14 cellular contexts compared by ENCODE assay signal in the genomic region with DNA sequence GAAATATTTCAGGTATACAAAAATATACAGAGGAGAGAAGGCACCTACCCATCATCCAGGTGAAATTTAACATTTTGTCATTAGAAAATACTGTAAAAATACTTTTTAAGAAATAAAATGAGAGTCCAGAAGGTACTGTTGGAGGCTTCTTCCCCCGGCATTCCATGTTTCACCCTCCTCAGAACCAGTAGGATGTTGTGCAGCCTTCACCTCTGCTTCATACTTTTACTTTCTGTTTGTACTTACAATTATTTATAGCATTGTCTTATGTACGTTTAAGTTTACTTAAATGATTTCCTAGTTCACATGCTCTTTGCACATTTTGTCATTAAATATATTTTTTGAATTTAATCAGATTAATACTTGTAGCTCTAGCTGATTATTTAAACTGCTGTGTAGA. TPM values are rescaled to one million over a fixed set of nuclear protein-coding genes. Genes with fewer than 3 reads are reported as not detected.
DNase-seq lines count a peak whose midpoint lies in the region; ATAC-seq and TF ChIP-seq lines count a peak whose summit lies in the region.
"Had no signal": no experiment of that assay in that cellular context is flagged by ENCODE, and none has a peak within 500 bp of the region (broad histone marks: within the 10 kb centered on the region; RNA-seq: fewer than 3 reads in every experiment).

No MANE protein-coding gene starts in this region.

- no peak for TF ChIP-seq POLR2A in upper lobe of left lung (IDR thresholded peaks at IDR 0.05)

- no peak overlapping the region for H3K9ac ChIP-seq in neural progenitor cell

- H3K27me3 Mint-ChIP-seq in T-helper 1 cell treated with Interleukin-12 subunit alpha and Interleukin-12 subunit beta and Interleukin-4 antibody, amounts not matched to agents 30 μg/mL and 1 μg/mL, for 36 hours (ENCODE audit: low read depth): peaks cover 23% of the 10 kb centered on the region
- no peaks in the 10 kb centered on the region for H3K27me3 Mint-ChIP-seq in central memory CD8-positive, alpha-beta T cell
- no peaks in the 10 kb centered on the region for H3K27me3 Mint-ChIP-seq in neural progenitor cell (ENCODE audit: insufficient read depth, low read depth)

- peaks cover 21% of the 10 kb centered on the region for H3K36me3 Mint-ChIP-seq in T-helper 1 cell treated with Interleukin-12 subunit alpha and Interleukin-12 subunit beta and Interleukin-4 antibody, amounts not matched to agents 30 μg/mL and 1 μg/mL, for 36 hours (ENCODE audit: low read depth)
- H3K36me3 Mint-ChIP-seq in central memory CD8-positive, alpha-beta T cell (ENCODE audit: insufficient read depth): no peaks in the 10 kb centered on the region
- H3K36me3 Mint-ChIP-seq in neural progenitor cell: no peaks in the 10 kb centered on the region

- H4K20me1 ChIP-seq in osteoblast (ENCODE audit: insufficient read depth, low read length) (peaks cover 4% of the 10 kb centered on the region), neural progenitor cell (ENCODE audit: low read depth) (no peaks in the 10 kb centered on the region)

- H3K27ac ChIP-seq in osteoblast (ENCODE audit: low read depth, low read length) (peak overlapping the region; percentile 3), upper lobe of left lung (no peak overlapping the region), neural progenitor cell (no peak overlapping the region)
- H3K27ac ChIP-seq: 22Rv1, VCaP had no signal

- no peak overlapping the region for H3K27ac Mint-ChIP-seq in T-helper 1 cell treated with Interleukin-12 subunit alpha and Interleukin-12 subunit beta and Interleukin-4 antibody, amounts not matched to agents 30 μg/mL and 1 μg/mL, for 36 hours
- H3K27ac Mint-ChIP-seq in central memory CD8-positive, alpha-beta T cell (ENCODE audit: low read depth): peak overlapping the region; percentile 68
- no peak overlapping the region for H3K27ac Mint-ChIP-seq in neural progenitor cell

- no peak for TF ChIP-seq CTCF in osteoblast (IDR thresholded peaks at IDR 0.05; ENCODE audit: extremely low read depth, low read depth, low read length)
- TF ChIP-seq CTCF in upper lobe of left lung (IDR thresholded peaks at IDR 0.05): no peak
- TF ChIP-seq CTCF in neural progenitor cell (IDR thresholded peaks at IDR 0.05): no peak

- no peaks in the 10 kb centered on the region for H3K9me3 ChIP-seq in osteoblast (ENCODE audit: low read depth, low read length)
- H3K9me3 ChIP-seq in upper lobe of left lung: no peaks in the 10 kb centered on the region
- H3K9me3 ChIP-seq in neural progenitor cell (ENCODE audit: low read depth): no peaks in the 10 kb centered on the region

- peak overlapping the region; percentile 57 for H3K4me2 ChIP-seq in osteoblast (ENCODE audit: insufficient read depth, low read length)
- no peak overlapping the region for H3K4me2 ChIP-seq in neural progenitor cell

- peaks cover 34% of the 10 kb centered on the region for H3K4me1 ChIP-seq in osteoblast (ENCODE audit: insufficient read depth, low read length)
- no peaks in the 10 kb centered on the region for H3K4me1 ChIP-seq in upper lobe of left lung
- no peaks in the 10 kb centered on the region for H3K4me1 ChIP-seq in neural progenitor cell

- H3K4me3 Mint-ChIP-seq in T-helper 1 cell treated with Interleukin-12 subunit alpha and Interleukin-12 subunit beta and Interleukin-4 antibody, amounts not matched to agents 30 μg/mL and 1 μg/mL, for 36 hours: peak overlapping the region; percentile 59
- peak overlapping the region; percentile 56 for H3K4me3 Mint-ChIP-seq in central memory CD8-positive, alpha-beta T cell
- H3K4me3 Mint-ChIP-seq in neural progenitor cell: no peak overlapping the region

- H3K9me3 Mint-ChIP-seq in T-helper 1 cell treated with Interleukin-12 subunit alpha and Interleukin-12 subunit beta and Interleukin-4 antibody, amounts not matched to agents 30 μg/mL and 1 μg/mL, for 36 hours: peaks cover 10% of the 10 kb centered on the region
- H3K9me3 Mint-ChIP-seq in central memory CD8-positive, alpha-beta T cell: peaks cover 17% of the 10 kb centered on the region
- H3K9me3 Mint-ChIP-seq in neural progenitor cell: no peaks in the 10 kb centered on the region

- no peak for TF ChIP-seq EP300 in upper lobe of left lung (IDR thresholded peaks at IDR 0.05)

- ATAC-seq in HG03565 (IDR thresholded peaks at IDR 0.05; ENCODE audit: unreplicated experiment): peak; percentile 45
- ATAC-seq in central memory CD8-positive, alpha-beta T cell (replicated peaks; ENCODE audit: extremely low read depth, poor library complexity, severe bottlenecking): peak; percentile 43
- ATAC-seq in upper lobe of left lung (ENCODE audit: low FRiP score in 2 of 2): no peak
- ATAC-seq: Panc1 had no signal

- WGBS in upper lobe of left lung, 2 donors: 23 to 24% methylated on average over 2 of the region's 2 CpGs

- H3K4me3 ChIP-seq in osteoblast (ENCODE audit: insufficient read depth, low read length): peak overlapping the region; percentile 3
- peak overlapping the region in 1 of 4 donors; percentile 16 for H3K4me3 ChIP-seq in upper lobe of left lung
- no peak overlapping the region for H3K4me3 ChIP-seq in neural progenitor cell

- H2AFZ ChIP-seq in osteoblast (ENCODE audit: low read length) (no peak overlapping the region), neural progenitor cell (replicated peaks) (no peak overlapping the region)

- peaks cover 9% of the 10 kb centered on the region for H3K36me3 ChIP-seq in osteoblast (ENCODE audit: insufficient read depth, low read length)
- no peaks in the 10 kb centered on the region for H3K36me3 ChIP-seq in upper lobe of left lung
- no peaks in the 10 kb centered on the region for H3K36me3 ChIP-seq in neural progenitor cell

- H3K79me2 ChIP-seq in osteoblast (ENCODE audit: insufficient read depth, low read length): peaks cover 70% of the 10 kb centered on the region
- H3K79me2 ChIP-seq in neural progenitor cell (ENCODE audit: low read depth): no peaks in the 10 kb centered on the region

- no peak for DNase-seq in T-helper 1 cell
- no peak for DNase-seq in central memory CD8-positive, alpha-beta T cell (ENCODE audit: low spot score in 2 of 2)
- no peak for DNase-seq in osteoblast (ENCODE audit: insufficient read length, low spot score, missing footprints)
- no peak for DNase-seq in upper lobe of left lung
- DNase-seq in NCI-H2081 (lab: John Stamatoyannopoulos, UW): no peak
- no peak for DNase-seq in neural progenitor cell (ENCODE audit: low spot score)
- DNase-seq: activated naive CD4-positive, alpha-beta T cell treated with anti-CD3 and anti-CD28 coated beads, Interleukin-2, amount 50 U/mL, for 16 hours; KBM-7 had no signal

- no peaks in the 10 kb centered on the region for H3K27me3 ChIP-seq in osteoblast (ENCODE audit: insufficient read depth, low read length)
- H3K27me3 ChIP-seq in upper lobe of left lung: no peaks in the 10 kb centered on the region
- H3K27me3 ChIP-seq in neural progenitor cell: no peaks in the 10 kb centered on the region

- H3K4me1 Mint-ChIP-seq in T-helper 1 cell treated with Interleukin-12 subunit alpha and Interleukin-12 subunit beta and Interleukin-4 antibody, amounts not matched to agents 30 μg/mL and 1 μg/mL, for 36 hours (ENCODE audit: low read depth): peaks cover 10% of the 10 kb centered on the region
- H3K4me1 Mint-ChIP-seq in central memory CD8-positive, alpha-beta T cell: peaks cover 19% of the 10 kb centered on the region
- no peaks in the 10 kb centered on the region for H3K4me1 Mint-ChIP-seq in neural progenitor cell

- H3F3A ChIP-seq in neural progenitor cell (ENCODE audit: low read depth): no peaks in the 10 kb centered on the region

RNA-seq across cellular contexts. Expression of gene TMEM200A, which starts 30.9 kb away (rescaled TPM):
- total RNA-seq in osteoblast (43.1 and 49.2 TPM in 2 replicates), upper lobe of left lung (1 to 10 TPM in 5 of 6 donors, under 1 TPM in 1; under 0.01 to 5.5 (median 3.3) TPM), neural progenitor cell (ENCODE audit: low replicate concordance) (11.1 and 12.8 TPM in 2 replicates)
- total RNA-seq: Daoy had no signal

Comparison
In these comparisons a context has a peak if more than half of its experiments do, and no peak if none do; other contexts are left out.
1. ATAC-seq: peak in HG03565 (single experiment) and central memory CD8-positive, alpha-beta T cell (single experiment); none in upper lobe of left lung (0 of 2).